ENCODE assay signal across 8 cellular contexts in genomic region chr10:3068968-3069737, GRCh38. TPM values are rescaled to one million over a fixed set of nuclear protein-coding genes. Genes with fewer than 3 reads are reported as not detected.
DNase-seq lines count a peak whose midpoint lies in the region; ATAC-seq and TF ChIP-seq lines count a peak whose summit lies in the region.

No MANE protein-coding gene starts in this region.

- no peak overlapping the region for H3K27ac ChIP-seq in hepatocyte

- H3K9me3 Mint-ChIP-seq in activated naive CD8-positive, alpha-beta T cell (ENCODE audit: low read depth), result no peaks in the 10 kb centered on the region

- H3K27me3 ChIP-seq in Loucy (ENCODE audit: insufficient read depth, low read length, poor library complexity, severe bottlenecking) (peaks cover 7% of the 10 kb centered on the region), hepatocyte (peaks cover 35% of the 10 kb centered on the region), skeletal muscle satellite cell (ENCODE audit: control insufficient read depth, insufficient read depth, low read length) (peaks cover 4% of the 10 kb centered on the region)

- H3K4me1 ChIP-seq in Loucy (ENCODE audit: insufficient read depth, low read length, poor library complexity, severe bottlenecking) (peaks cover 45% of the 10 kb centered on the region), hepatocyte (ENCODE audit: insufficient read depth) (peaks cover 8% of the 10 kb centered on the region), skeletal muscle satellite cell (ENCODE audit: control insufficient read depth, insufficient read depth, low read length) (peaks cover 44% of the 10 kb centered on the region)

- 19% methylated on average over 43 of the region's 57 CpGs for WGBS in hepatocyte (ENCODE audit: low lambda C conversion rate, missing lambda C conversion rate)

- H3K36me3 Mint-ChIP-seq in activated naive CD8-positive, alpha-beta T cell, result peaks cover 17% of the 10 kb centered on the region

- H3K9me2 ChIP-seq in Loucy (replicated peaks; ENCODE audit: low read depth, low read length) (no peaks in the 10 kb centered on the region), hepatocyte (replicated peaks; ENCODE audit: insufficient read depth) (no peaks in the 10 kb centered on the region)

- no peaks in the 10 kb centered on the region for H3K9me3 ChIP-seq in Loucy (ENCODE audit: insufficient read depth, low read depth, low read length)
- H3K9me3 ChIP-seq in hepatocyte (ENCODE audit: low read depth), result no peaks in the 10 kb centered on the region
- no peaks in the 10 kb centered on the region for H3K9me3 ChIP-seq in skeletal muscle satellite cell (replicated peaks; ENCODE audit: low read length)

- no peaks in the 10 kb centered on the region; the same call in 1 of the 2 replicates for H3F3A ChIP-seq in Loucy (ENCODE audit: low read depth)

- H2AFZ ChIP-seq in Loucy (ENCODE audit: low read length) (peak overlapping the region; percentile 87; the same call in 1 of the 2 replicates), hepatocyte (peak overlapping the region; percentile 86)

- peak overlapping the region; percentile 87 for H3K4me3 Mint-ChIP-seq in activated naive CD8-positive, alpha-beta T cell

- peak; percentile 64 for DNase-seq in GM10266 (ENCODE audit: extremely low spot score)
- DNase-seq in hepatocyte (ENCODE audit: low spot score), result peak; percentile 33
- DNase-seq in dermis blood vessel endothelial cell, result no peak
- no peak for DNase-seq in GOT3 (lab: John Stamatoyannopoulos, UW)

- H3K36me3 ChIP-seq in Loucy (ENCODE audit: insufficient read depth, low read length) (peaks cover 28% of the 10 kb centered on the region), hepatocyte (replicated peaks; ENCODE audit: insufficient read depth, low read depth) (no peaks in the 10 kb centered on the region), skeletal muscle satellite cell (ENCODE audit: insufficient read depth, low read length) (peaks cover 48% of the 10 kb centered on the region)

- peak; percentile 32 for ATAC-seq in GM21529 (IDR thresholded peaks at IDR 0.05; ENCODE audit: unreplicated experiment)

- H3K9ac ChIP-seq in Loucy (ENCODE audit: low read depth, low read length, poor library complexity, severe bottlenecking) (peak overlapping the region; percentile 100), skeletal muscle satellite cell (ENCODE audit: low read depth, low read length) (peak overlapping the region; percentile 94)

- no peaks in the 10 kb centered on the region for H3K27me3 Mint-ChIP-seq in activated naive CD8-positive, alpha-beta T cell

- peaks cover 42% of the 10 kb centered on the region for H3K4me1 Mint-ChIP-seq in activated naive CD8-positive, alpha-beta T cell (ENCODE audit: low read depth)

- peak; percentile 31 for TF ChIP-seq CTCF in GM10266 (IDR thresholded peaks at IDR 0.05; ENCODE audit: control insufficient read depth, insufficient read depth, low read depth, missing control alignments)
- TF ChIP-seq CTCF in Loucy (conservative IDR thresholded peaks at IDR 0.05; ENCODE audit: low read length), result peak; percentile 23; the same call in 1 of the 2 replicates
- TF ChIP-seq CTCF in hepatocyte (IDR thresholded peaks at IDR 0.05; ENCODE audit: poor library complexity), result no peak

- H3K4me2 ChIP-seq in Loucy (ENCODE audit: low read depth, low read length, poor library complexity, severe bottlenecking) (peak overlapping the region; percentile 93), hepatocyte (peak overlapping the region; percentile 99), skeletal muscle satellite cell (ENCODE audit: low read length) (peak overlapping the region; percentile 86)

- peak overlapping the region; percentile 81 for H3K27ac Mint-ChIP-seq in activated naive CD8-positive, alpha-beta T cell

- H4K20me1 ChIP-seq in Loucy (ENCODE audit: insufficient read depth, low read length, poor library complexity, severe bottlenecking) (peaks cover 51% of the 10 kb centered on the region), hepatocyte (ENCODE audit: insufficient read depth, poor library complexity, severe bottlenecking) (no peaks in the 10 kb centered on the region)

- H3K4me3 ChIP-seq in Loucy (ENCODE audit: low read length, poor library complexity, severe bottlenecking) (peak overlapping the region; percentile 100), hepatocyte (peak overlapping the region; percentile 87), skeletal muscle satellite cell (ENCODE audit: low read length) (peak overlapping the region; percentile 99)

- peaks cover 68% of the 10 kb centered on the region for H3K79me2 ChIP-seq in Loucy (ENCODE audit: insufficient read depth, low read length)
- H3K79me2 ChIP-seq in hepatocyte, result peaks cover 3% of the 10 kb centered on the region

RNA-seq across cellular contexts. Expression of gene PFKP, which starts 1.8 kb away (rescaled TPM):
- total RNA-seq in hepatocyte (17.5 and 24.6 TPM in 2 replicates), dermis blood vessel endothelial cell (228 and 372 TPM in 2 replicates)
- 48.9 and 56.0 TPM in 2 replicates for polyA plus RNA-seq in hepatocyte
- 265 and 306 TPM in 2 replicates for total RNA-seq in skeletal muscle satellite cell (2012; rRNA removed)

Comparison
In these comparisons a context has a peak if more than half of its experiments do, and no peak if none do; other contexts are left out.
1. DNase-seq: peak in GM10266 (single experiment) and hepatocyte (single experiment); none in dermis blood vessel endothelial cell (single experiment) and GOT3 (single experiment).
2. Peak in every context shown above with its lines, with median percentiles within 50 percentile points of each other: H3K4me2 ChIP-seq and H3K4me3 ChIP-seq.